In the genomic region with DNA sequence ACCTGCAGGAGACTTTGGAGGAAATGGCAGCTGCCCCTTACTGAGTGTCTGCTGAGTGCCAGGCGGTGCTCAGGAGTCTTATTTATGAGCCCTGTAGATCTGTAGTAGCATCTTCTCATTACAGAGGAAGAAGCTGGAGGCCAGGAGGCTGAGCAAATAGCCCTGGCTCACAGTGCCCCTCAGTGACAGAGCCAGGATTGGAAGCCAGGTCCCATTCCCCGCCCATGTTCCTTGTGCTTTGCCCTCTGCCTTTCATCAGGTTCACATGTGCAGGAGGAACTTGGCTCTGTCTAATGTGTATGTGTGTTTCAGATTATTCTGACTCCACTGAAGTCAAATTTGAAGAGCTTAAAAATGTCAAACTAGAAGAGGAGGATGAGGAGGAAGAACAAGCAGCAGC, we compare ENCODE assay signal across 21 cellular contexts. TPM values are rescaled to one million over a fixed set of nuclear protein-coding genes. Genes with fewer than 3 reads are reported as not detected.
DNase-seq lines count a peak whose midpoint lies in the region; ATAC-seq, FAIRE-seq and TF ChIP-seq lines count a peak whose summit lies in the region.
"Had no signal": no experiment of that assay in that cellular context is flagged by ENCODE, and none has a peak within 500 bp of the region (broad histone marks: within the 10 kb centered on the region; RNA-seq: fewer than 3 reads in every experiment).

No MANE protein-coding gene starts in this region.

- no peak for ATAC-seq in HG03520 (IDR thresholded peaks at IDR 0.05; ENCODE audit: unreplicated experiment)
- ATAC-seq: effector memory CD8-positive, alpha-beta T cell; stimulated activated naive B cell treated with anti-CD40 and anti-IgM and Interleukin-4, amounts not matched to agents 10 μg/mL and 1 μg/mL and 100 μg/mL, for 72 hours had no signal

- H3K27me3 ChIP-seq in adrenal gland (no peaks in the 10 kb centered on the region), left ventricle myocardium inferior (ENCODE audit: low read depth) (no peaks in the 10 kb centered on the region), small intestine (ENCODE audit: control insufficient read depth in 2 of 2, insufficient read depth in 2 of 2, low read length in 2 of 2) (no peaks in the 10 kb centered on the region)
- H3K27me3 ChIP-seq: hepatocyte, ovary, tibial artery had no signal

- DNase-seq in H4 (ENCODE audit: low spot score) (peak; percentile 1), adrenal gland (peak in 1 of 7 donors; percentile 19), left ventricle myocardium inferior (peak; percentile 20), small intestine (peak; percentile 44), GDM1 (lab: John Stamatoyannopoulos, UW) (no peak), NCI-H2227 treated with DMSO at 0.1 percent for 48 hours (lab: John Stamatoyannopoulos, UW) (no peak)
- DNase-seq: activated CD4-positive, alpha-beta memory T cell treated with anti-CD3 and anti-CD28 coated beads for 36 hours; activated T-cell treated with anti-CD3 and anti-CD28 coated beads for 4 hours; AML-193; effector memory CD8-positive, alpha-beta T cell; NCI-H187; NCI-H345; NCI-H82; ovary; stimulated activated naive B cell treated with anti-CD40 and anti-IgM and Interleukin-4, amounts not matched to agents 10 μg/mL and 1 μg/mL and 100 μg/mL, for 72 hours; tibial artery had no signal

- H3K36me3 ChIP-seq in adrenal gland (replicated peaks in 1 of 2) (peaks cover 0 to 97% of the 10 kb centered on the region in 2 donors), left ventricle myocardium inferior (peaks cover 98% of the 10 kb centered on the region), small intestine (ENCODE audit: control insufficient read depth in 2 of 2, insufficient read depth in 2 of 2, low read length in 2 of 2) (peaks cover 40 to 46% of the 10 kb centered on the region in 2 donors)

- H3K9me3 ChIP-seq in adrenal gland (replicated peaks in 1 of 3) (no peaks in the 10 kb centered on the region), left ventricle myocardium inferior (replicated peaks) (no peaks in the 10 kb centered on the region), small intestine (ENCODE audit: control insufficient read depth, low read depth) (no peaks in the 10 kb centered on the region)
- H3K9me3 ChIP-seq: ovary, tibial artery had no signal

- no peak for TF ChIP-seq CTCF in adrenal gland (IDR thresholded peaks at IDR 0.05)
- no peak for TF ChIP-seq CTCF in left ventricle myocardium inferior (IDR thresholded peaks at IDR 0.05; ENCODE audit: borderline replicate concordance)

- H3K4me3 ChIP-seq in adrenal gland (no peak overlapping the region), left ventricle myocardium inferior (no peak overlapping the region), small intestine (ENCODE audit: low read depth in 1 of 2, low read length in 2 of 2) (no peak overlapping the region)
- H3K4me3 ChIP-seq: hepatocyte, ovary, SK-N-MC, tibial artery had no signal

- TF ChIP-seq POLR2A in adrenal gland (IDR thresholded peaks at IDR 0.05): no peak

- peaks cover 7 to 13% of the 10 kb centered on the region in 2 donors for H3K4me1 ChIP-seq in adrenal gland (replicated peaks in 1 of 2)
- H3K4me1 ChIP-seq in left ventricle myocardium inferior: peaks cover 14% of the 10 kb centered on the region
- no peaks in the 10 kb centered on the region for H3K4me1 ChIP-seq in small intestine (ENCODE audit: control insufficient read depth in 2 of 2, insufficient read depth in 1 of 2, low read depth in 1 of 2, low read length in 1 of 2)
- H3K4me1 ChIP-seq: tibial artery had no signal

- H3K27ac ChIP-seq in adrenal gland (peak overlapping the region in 3 of 5 donors; percentile 39 to 89 (median 71)), left ventricle myocardium inferior (replicated peaks) (peak overlapping the region; percentile 30), small intestine (ENCODE audit: low read depth in 1 of 2, low read length in 1 of 2) (no peak overlapping the region)
- H3K27ac ChIP-seq: hepatocyte, KMS-11, ovary, SK-N-MC, tibial artery, VCaP had no signal

- WGBS in adrenal gland, 4 donors: 65 to 84% (median 82%) methylated on average over 2 of the region's 2 CpGs
- WGBS in small intestine, 3 donors: 83 to 86% (median 85%) methylated on average over 2 of the region's 2 CpGs

- intact Hi-C loops in adrenal gland (cut with DNase I): no loop called here
- intact Hi-C loops in left ventricle myocardium inferior (cut with micrococcal nuclease): no loop called here

- FAIRE-seq in small intestine (lab: Jason Lieb, UNC): no peak

RNA-seq across cellular contexts. Expression of gene KDM4A, which starts 21.2 kb away (rescaled TPM):
- total RNA-seq in H4 (2014; rRNA removed; shearing (Covaris generic)): 29.4 and 30.8 TPM in 2 replicates
- total RNA-seq in adrenal gland (10 to 100 TPM; 37.0 to 73.8 (median 52.3) TPM), left ventricle myocardium inferior (15.3 TPM)
- polyA plus RNA-seq in adrenal gland (10 to 100 TPM; 15.1 to 36.2 (median 17.9) TPM), small intestine (10 to 100 TPM; 19.2 to 36.0 (median 32.8) TPM)

RNA-seq across cellular contexts. Expression of gene ST3GAL3, which starts 36.1 kb away (rescaled TPM):
- total RNA-seq in H4 (2014; rRNA removed; shearing (Covaris generic)): 10.7 and 12.1 TPM in 2 replicates
- 10 to 100 TPM; 15.6 to 43.3 (median 26.2) TPM for total RNA-seq in adrenal gland
- polyA plus RNA-seq in adrenal gland: 10 to 100 TPM; 22.0 to 34.3 (median 33.1) TPM
- 29.9 TPM for total RNA-seq in left ventricle myocardium inferior
- 1 to 10 TPM; 1.1 to 5.2 (median 2.2) TPM for polyA plus RNA-seq in small intestine

Comparison
In these comparisons a context has a peak if more than half of its experiments do, and no peak if none do; other contexts are left out.
1. DNase-seq: peak in H4 (single experiment), left ventricle myocardium inferior (single experiment) and small intestine (single experiment); none in GDM1 (single experiment) and NCI-H2227 treated with DMSO at 0.1 percent for 48 hours (single experiment).
2. H3K27ac ChIP-seq: peak in adrenal gland (3 of 5) and left ventricle myocardium inferior (single experiment); none in small intestine (0 of 2).